In the genomic region with DNA sequence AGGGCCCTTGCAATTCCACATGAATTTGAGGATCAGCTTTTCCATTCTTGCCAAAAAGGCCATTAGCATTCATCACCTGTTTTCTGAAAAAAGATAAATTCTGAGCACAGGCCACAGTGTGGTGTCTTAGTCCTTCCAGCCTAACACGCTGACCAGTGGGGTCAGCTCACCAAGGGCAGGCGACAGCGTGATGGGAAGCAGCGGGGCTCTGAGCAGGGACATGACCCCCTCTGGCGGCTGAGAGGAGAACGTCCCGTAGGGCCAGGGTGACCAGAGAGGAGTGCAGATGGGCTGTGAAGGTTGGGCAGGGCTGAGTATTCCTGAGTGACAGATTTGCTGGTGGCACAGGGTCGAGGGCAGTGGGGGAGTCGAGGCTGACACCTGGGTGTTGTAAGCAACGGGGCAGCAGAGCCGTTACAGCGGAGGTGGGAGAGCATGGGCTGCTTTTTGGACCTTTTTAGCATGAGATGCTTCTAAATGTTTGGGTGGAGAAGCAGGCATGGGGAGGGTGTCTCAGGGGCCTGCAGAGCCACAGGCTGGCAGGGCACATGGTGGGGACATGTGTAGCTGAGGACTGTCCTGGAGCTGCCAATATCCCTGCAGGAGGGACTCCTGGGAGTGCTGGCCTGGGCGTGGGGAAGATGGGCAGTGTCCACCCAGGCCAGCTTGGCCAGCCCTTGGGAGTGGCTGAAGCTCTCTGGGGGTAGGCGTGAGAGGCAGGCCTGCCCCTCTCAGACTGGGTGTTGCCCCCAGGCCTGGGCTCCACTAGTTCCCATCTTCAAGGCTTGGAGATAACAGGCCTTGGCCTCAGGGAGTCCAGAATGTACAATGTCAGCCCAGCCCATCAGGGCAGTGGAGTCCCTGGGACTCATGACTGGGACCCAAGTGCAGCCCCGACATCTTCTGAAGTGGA, we compare ENCODE assay signal across 1 cellular context.
TF ChIP-seq lines count a peak whose summit lies in the region.

No MANE protein-coding gene starts in this region.

TF ChIP-seq in K562, 482 proteins besides CTCF, POLR2A, EP300 and RAD21 (continued from another document and continues in another):
- no peak for TF ChIP-seq ATF1 (CRISPR knock-in tag; IDR thresholded peaks at IDR 0.05)
- TF ChIP-seq ATF1 (tag; IDR thresholded peaks at IDR 0.05) = peak; percentile 73
- no peak for TF ChIP-seq SMAD3 (CRISPR knock-in tag; conservative IDR thresholded peaks at IDR 0.05)
- no peak for TF ChIP-seq GTF2F1 (IDR thresholded peaks at IDR 0.05; ENCODE audit: low read depth, low read length)
- TF ChIP-seq, protein P1, sequence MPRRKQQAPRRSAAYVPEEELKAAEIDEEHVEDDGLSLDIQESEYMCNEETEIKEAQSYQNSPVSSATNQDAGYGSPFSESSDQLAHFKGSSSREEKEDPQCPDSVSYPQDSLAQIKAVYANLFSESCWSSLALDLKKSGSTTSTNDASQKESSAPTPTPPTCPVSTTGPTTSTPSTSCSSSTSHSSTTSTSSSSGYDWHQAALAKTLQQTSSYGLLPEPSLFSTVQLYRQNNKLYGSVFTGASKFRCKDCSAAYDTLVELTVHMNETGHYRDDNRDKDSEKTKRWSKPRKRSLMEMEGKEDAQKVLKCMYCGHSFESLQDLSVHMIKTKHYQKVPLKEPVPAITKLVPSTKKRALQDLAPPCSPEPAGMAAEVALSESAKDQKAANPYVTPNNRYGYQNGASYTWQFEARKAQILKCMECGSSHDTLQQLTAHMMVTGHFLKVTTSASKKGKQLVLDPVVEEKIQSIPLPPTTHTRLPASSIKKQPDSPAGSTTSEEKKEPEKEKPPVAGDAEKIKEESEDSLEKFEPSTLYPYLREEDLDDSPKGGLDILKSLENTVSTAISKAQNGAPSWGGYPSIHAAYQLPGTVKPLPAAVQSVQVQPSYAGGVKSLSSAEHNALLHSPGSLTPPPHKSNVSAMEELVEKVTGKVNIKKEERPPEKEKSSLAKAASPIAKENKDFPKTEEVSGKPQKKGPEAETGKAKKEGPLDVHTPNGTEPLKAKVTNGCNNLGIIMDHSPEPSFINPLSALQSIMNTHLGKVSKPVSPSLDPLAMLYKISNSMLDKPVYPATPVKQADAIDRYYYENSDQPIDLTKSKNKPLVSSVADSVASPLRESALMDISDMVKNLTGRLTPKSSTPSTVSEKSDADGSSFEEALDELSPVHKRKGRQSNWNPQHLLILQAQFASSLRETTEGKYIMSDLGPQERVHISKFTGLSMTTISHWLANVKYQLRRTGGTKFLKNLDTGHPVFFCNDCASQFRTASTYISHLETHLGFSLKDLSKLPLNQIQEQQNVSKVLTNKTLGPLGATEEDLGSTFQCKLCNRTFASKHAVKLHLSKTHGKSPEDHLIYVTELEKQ (CRISPR knock-in tag; IDR thresholded peaks at IDR 0.05) = no peak
- no peak for TF ChIP-seq TCF7L2 (IDR thresholded peaks at IDR 0.05; ENCODE audit: low read depth, low read length)
- TF ChIP-seq ZNF3 (CRISPR knock-in tag; IDR thresholded peaks at IDR 0.05) = no peak
- no peak for TF ChIP-seq ZNF277 (CRISPR knock-in tag; IDR thresholded peaks at IDR 0.05; ENCODE audit: borderline replicate concordance)
- TF ChIP-seq CTBP1 (IDR thresholded peaks at IDR 0.05; ENCODE audit: borderline replicate concordance) = peak; percentile 88; the same call in 1 of the 2 replicates
- TF ChIP-seq ILF3 (IDR thresholded peaks at IDR 0.05; ENCODE audit: borderline replicate concordance) = no peak
- no peak for TF ChIP-seq POLR3G (IDR thresholded peaks at IDR 0.05; ENCODE audit: extremely low read depth, insufficient read length, insufficient replicate concordance)
- peak in 1 of 2 experiments; percentile 24; a peak in 1 of 4 replicates for TF ChIP-seq HDAC1 (IDR thresholded peaks at IDR 0.05)
- TF ChIP-seq, protein P2, sequence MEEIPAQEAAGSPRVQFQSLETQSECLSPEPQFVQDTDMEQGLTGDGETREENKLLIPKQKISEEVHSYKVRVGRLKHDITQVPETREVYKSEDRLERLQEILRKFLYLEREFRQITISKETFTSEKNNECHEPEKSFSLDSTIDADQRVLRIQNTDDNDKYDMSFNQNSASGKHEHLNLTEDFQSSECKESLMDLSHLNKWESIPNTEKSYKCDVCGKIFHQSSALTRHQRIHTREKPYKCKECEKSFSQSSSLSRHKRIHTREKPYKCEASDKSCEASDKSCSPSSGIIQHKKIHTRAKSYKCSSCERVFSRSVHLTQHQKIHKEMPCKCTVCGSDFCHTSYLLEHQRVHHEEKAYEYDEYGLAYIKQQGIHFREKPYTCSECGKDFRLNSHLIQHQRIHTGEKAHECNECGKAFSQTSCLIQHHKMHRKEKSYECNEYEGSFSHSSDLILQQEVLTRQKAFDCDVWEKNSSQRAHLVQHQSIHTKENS (CRISPR knock-in tag; IDR thresholded peaks at IDR 0.05) = no peak
- no peak for TF ChIP-seq NUFIP1 (IDR thresholded peaks at IDR 0.05; ENCODE audit: partially characterized antibody)
- peak; percentile 81 for TF ChIP-seq ATF7 (IDR thresholded peaks at IDR 0.05)
- no peak for TF ChIP-seq HNRNPUL1 (IDR thresholded peaks at IDR 0.05; ENCODE audit: low read length)
- no peak for TF ChIP-seq ZC3H8 (IDR thresholded peaks at IDR 0.05)
- no peak for TF ChIP-seq ZNF77 (CRISPR knock-in tag; IDR thresholded peaks at IDR 0.05)
- no peak for TF ChIP-seq ZNF75A (CRISPR knock-in tag; IDR thresholded peaks at IDR 0.05)
- no peak for TF ChIP-seq ZNF347 (CRISPR knock-in tag; IDR thresholded peaks at IDR 0.05; ENCODE audit: low read depth)
- peak; percentile 67 for TF ChIP-seq MEIS2 (IDR thresholded peaks at IDR 0.05; ENCODE audit: partially characterized antibody)
- no peak for TF ChIP-seq BCL6 (CRISPR knock-in tag; IDR thresholded peaks at IDR 0.05)
- no peak for TF ChIP-seq E2F3 (CRISPR knock-in tag; IDR thresholded peaks at IDR 0.05)
- TF ChIP-seq, protein P3, sequence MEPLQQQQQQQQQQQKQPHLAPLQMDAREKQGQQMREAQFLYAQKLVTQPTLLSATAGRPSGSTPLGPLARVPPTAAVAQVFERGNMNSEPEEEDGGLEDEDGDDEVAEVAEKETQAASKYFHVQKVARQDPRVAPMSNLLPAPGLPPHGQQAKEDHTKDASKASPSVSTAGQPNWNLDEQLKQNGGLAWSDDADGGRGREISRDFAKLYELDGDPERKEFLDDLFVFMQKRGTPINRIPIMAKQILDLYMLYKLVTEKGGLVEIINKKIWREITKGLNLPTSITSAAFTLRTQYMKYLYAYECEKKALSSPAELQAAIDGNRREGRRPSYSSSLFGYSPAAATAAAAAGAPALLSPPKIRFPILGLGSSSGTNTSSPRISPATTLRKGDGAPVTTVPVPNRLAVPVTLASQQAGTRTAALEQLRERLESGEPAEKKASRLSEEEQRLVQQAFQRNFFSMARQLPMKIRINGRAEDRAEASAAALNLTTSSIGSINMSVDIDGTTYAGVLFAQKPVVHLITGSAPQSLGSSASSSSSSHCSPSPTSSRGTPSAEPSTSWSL (CRISPR knock-in tag; IDR thresholded peaks at IDR 0.05; ENCODE audit: borderline replicate concordance) = no peak
- TF ChIP-seq PHF20 (IDR thresholded peaks at IDR 0.05; ENCODE audit: partially characterized antibody) = no peak
- no peak for TF ChIP-seq SRSF3 (IDR thresholded peaks at IDR 0.05; ENCODE audit: insufficient read depth, low read length)
- TF ChIP-seq NR2F6 (CRISPR knock-in tag; IDR thresholded peaks at IDR 0.05) = no peak
- no peak for TF ChIP-seq MBD1 (CRISPR knock-in tag; IDR thresholded peaks at IDR 0.05)
- no peak for TF ChIP-seq KLF10 (CRISPR knock-in tag; IDR thresholded peaks at IDR 0.05)
- TF ChIP-seq BCOR (IDR thresholded peaks at IDR 0.05) = peak; percentile 34; the same call in 1 of the 2 replicates
- TF ChIP-seq, protein P4, sequence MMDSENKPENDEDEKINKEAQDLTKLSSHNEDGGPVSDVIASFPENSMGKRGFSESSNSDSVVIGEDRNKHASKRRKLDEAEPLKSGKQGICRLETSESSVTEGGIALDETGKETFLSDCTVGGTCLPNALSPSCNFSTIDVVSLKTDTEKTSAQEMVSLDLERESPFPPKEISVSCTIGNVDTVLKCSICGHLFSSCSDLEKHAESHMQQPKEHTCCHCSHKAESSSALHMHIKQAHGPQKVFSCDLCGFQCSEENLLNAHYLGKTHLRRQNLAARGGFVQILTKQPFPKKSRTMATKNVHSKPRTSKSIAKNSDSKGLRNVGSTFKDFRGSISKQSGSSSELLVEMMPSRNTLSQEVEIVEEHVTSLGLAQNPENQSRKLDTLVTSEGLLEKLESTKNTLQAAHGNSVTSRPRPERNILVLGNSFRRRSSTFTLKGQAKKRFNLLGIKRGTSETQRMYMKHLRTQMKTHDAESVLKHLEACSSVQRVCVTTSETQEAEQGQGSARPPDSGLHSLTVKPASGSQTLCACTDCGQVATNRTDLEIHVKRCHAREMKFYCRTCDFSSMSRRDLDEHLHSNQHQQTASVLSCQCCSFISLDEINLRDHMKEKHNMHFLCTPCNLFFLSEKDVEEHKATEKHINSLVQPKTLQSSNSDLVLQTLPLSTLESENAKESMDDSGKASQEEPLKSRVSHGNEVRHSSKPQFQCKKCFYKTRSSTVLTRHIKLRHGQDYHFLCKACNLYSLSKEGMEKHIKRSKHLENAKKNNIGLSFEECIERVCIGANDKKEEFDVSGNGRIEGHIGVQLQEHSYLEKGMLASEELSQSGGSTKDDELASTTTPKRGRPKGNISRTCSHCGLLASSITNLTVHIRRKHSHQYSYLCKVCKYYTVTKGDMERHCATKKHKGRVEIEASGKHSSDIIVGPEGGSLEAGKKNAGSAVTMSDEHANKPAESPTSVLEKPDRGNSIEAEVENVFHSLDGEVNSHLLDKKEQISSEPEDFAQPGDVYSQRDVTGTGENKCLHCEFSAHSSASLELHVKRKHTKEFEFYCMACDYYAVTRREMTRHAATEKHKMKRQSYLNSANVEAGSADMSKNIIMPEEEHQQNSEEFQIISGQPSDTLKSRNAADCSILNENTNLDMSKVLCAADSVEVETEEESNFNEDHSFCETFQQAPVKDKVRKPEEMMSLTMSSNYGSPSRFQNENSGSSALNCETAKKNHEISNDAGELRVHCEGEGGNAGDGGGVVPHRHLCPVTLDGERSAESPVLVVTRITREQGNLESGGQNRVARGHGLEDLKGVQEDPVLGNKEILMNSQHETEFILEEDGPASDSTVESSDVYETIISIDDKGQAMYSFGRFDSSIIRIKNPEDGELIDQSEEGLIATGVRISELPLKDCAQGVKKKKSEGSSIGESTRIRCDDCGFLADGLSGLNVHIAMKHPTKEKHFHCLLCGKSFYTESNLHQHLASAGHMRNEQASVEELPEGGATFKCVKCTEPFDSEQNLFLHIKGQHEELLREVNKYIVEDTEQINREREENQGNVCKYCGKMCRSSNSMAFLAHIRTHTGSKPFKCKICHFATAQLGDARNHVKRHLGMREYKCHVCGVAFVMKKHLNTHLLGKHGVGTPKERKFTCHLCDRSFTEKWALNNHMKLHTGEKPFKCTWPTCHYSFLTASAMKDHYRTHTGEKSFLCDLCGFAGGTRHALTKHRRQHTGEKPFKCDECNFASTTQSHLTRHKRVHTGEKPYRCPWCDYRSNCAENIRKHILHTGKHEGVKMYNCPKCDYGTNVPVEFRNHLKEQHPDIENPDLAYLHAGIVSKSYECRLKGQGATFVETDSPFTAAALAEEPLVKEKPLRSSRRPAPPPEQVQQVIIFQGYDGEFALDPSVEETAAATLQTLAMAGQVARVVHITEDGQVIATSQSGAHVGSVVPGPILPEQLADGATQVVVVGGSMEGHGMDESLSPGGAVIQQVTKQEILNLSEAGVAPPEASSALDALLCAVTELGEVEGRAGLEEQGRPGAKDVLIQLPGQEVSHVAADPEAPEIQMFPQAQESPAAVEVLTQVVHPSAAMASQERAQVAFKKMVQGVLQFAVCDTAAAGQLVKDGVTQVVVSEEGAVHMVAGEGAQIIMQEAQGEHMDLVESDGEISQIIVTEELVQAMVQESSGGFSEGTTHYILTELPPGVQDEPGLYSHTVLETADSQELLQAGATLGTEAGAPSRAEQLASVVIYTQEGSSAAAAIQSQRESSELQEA (IDR thresholded peaks at IDR 0.05; ENCODE audit: low read depth) = no peak
- TF ChIP-seq ZNF316 (IDR thresholded peaks at IDR 0.05) = no peak
- no peak for TF ChIP-seq XRCC3 (IDR thresholded peaks at IDR 0.05)
- TF ChIP-seq PRPF4 (IDR thresholded peaks at IDR 0.05; ENCODE audit: insufficient read depth, low read depth, low read length, poor library complexity, severe bottlenecking) = no peak
- no peak for TF ChIP-seq FOXM1 (IDR thresholded peaks at IDR 0.05; ENCODE audit: low read depth)
- TF ChIP-seq FOXM1 (CRISPR knock-in tag; IDR thresholded peaks at IDR 0.05; ENCODE audit: low read depth) = no peak
- TF ChIP-seq TAF9B (IDR thresholded peaks at IDR 0.05; ENCODE audit: partially characterized antibody) = no peak
- TF ChIP-seq CREM (IDR thresholded peaks at IDR 0.05; ENCODE audit: low read depth) = peak; percentile 80; the same call in 1 of the 2 replicates
- no peak for TF ChIP-seq ZNF584 (CRISPR knock-in tag; IDR thresholded peaks at IDR 0.05; ENCODE audit: low read depth)
